ENCODE assay signal across 8 cellular contexts in genomic region chr16:81444448-81445121, GRCh38. TPM values are rescaled to one million over a fixed set of nuclear protein-coding genes. Genes with fewer than 3 reads are reported as not detected.
A peak's percentile ranks its signal among the peaks of the same experiment; 100 is the strongest.
DNase-seq lines count a peak whose midpoint lies in the region; ATAC-seq lines count a peak whose summit lies in the region.

TSS of gene CMIP (plus strand) at chr16:81444808.

- H3K27me3 ChIP-seq in GM23248 (replicated peaks; ENCODE audit: insufficient read depth) = no peaks in the 10 kb centered on the region

- no peaks in the 10 kb centered on the region for H3K9me3 ChIP-seq in GM23248 (ENCODE audit: low read depth)

- H3K36me3 ChIP-seq in GM23248 (ENCODE audit: low read depth) (no peaks in the 10 kb centered on the region), urinary bladder (ENCODE audit: insufficient read depth) (no peaks in the 10 kb centered on the region)

- 0 out of 2 replicates have a peak, but pooled peaks cover 6% of the 10 kb centered on the region for H3K4me1 ChIP-seq in GM23248 (ENCODE audit: insufficient read depth)
- no peaks in the 10 kb centered on the region for H3K4me1 ChIP-seq in urinary bladder (ENCODE audit: insufficient read depth)

- peak within 1 kb of the TSS; percentile 98 for H3K4me2 ChIP-seq in GM23248 (ENCODE audit: unreplicated experiment)

- ATAC-seq in left ventricle myocardium superior = peak; percentile 92

- H4K20me1 ChIP-seq in GM23248 (ENCODE audit: insufficient read depth) = 0 out of 2 replicates have a peak, but pooled peaks cover 12% of the 10 kb centered on the region

- H3K4me3 ChIP-seq in GM23248 (peak within 1 kb of the TSS; percentile 92), urinary bladder (ENCODE audit: low read depth, low read length) (peak within 1 kb of the TSS; percentile 93)

- intact Hi-C loops in T-helper 2 cell treated with Interferon-gamma antibody and Interleukin-4, amounts not matched to agents 100 ng/mL and 5 ng/mL, for 36 hours (cut with micrococcal nuclease) = loop anchor here (1.0 to 10.0 kb wide), 6 partner anchors 26 to 370 kb away; partner anchors contain the start of genes C16orf46 and GAN
- intact Hi-C loops in left ventricle myocardium superior (cut with micrococcal nuclease) = no loop called here

- peak; percentile 99 for DNase-seq in GM03348 (ENCODE audit: low spot score)
- peak; percentile 96 for DNase-seq in GM23248
- DNase-seq in LoVo (ENCODE audit: low spot score) = peak; percentile 90
- DNase-seq in left ventricle myocardium superior = peak; percentile 92
- peak; percentile 43 for DNase-seq in pulmonary artery endothelial cell (ENCODE audit: low read depth, low spot score)

- in situ Hi-C loops in GM23248 (cut with MboI) = no loop called here

- H3K79me2 ChIP-seq in GM23248 (ENCODE audit: insufficient read depth) = peaks cover 42% of the 10 kb centered on the region

- H3K9ac ChIP-seq in GM23248 = peak within 1 kb of the TSS; percentile 88

- peaks cover 11% of the 10 kb centered on the region for H3F3A ChIP-seq in GM23248 (ENCODE audit: insufficient read depth)

- H2AFZ ChIP-seq in GM23248 = peak within 1 kb of the TSS; percentile 66

- H3K27ac ChIP-seq in GM23248 = peak within 1 kb of the TSS; percentile 61
- peak within 1 kb of the TSS; percentile 40 for H3K27ac ChIP-seq in angular gyrus (ENCODE audit: low read depth, low read length)
- H3K27ac ChIP-seq in urinary bladder (ENCODE audit: low read depth) = peak within 1 kb of the TSS; percentile 90

- 0 to 2% methylated on average over 14 to 49 of the region's 114 CpGs for WGBS in GM23248 (ENCODE audit: low coverage in 1 of 2, low lambda C conversion rate in 2 of 2, missing lambda C conversion rate in 2 of 2), 2 experiments
- under 1% methylated on average over 106 of the region's 114 CpGs for WGBS in urinary bladder

- no peaks in the 10 kb centered on the region for H3K9me2 ChIP-seq in GM23248 (ENCODE audit: insufficient read depth)

RNA-seq across cellular contexts. Expression of gene CMIP, which starts in this region (rescaled TPM):
- total RNA-seq in GM23248 (2014; rRNA removed; shearing (Covaris generic)) = 7.8 and 9.5 TPM in 2 replicates
- polyA plus RNA-seq in GM23248 (2016; fragmentation: Nextera tagmentation; extraction: Ambion mirVana) = 1.3 and 1.5 TPM in 2 replicates
- 59.8 and 64.3 TPM in 2 replicates for total RNA-seq in T-helper 2 cell treated with Interferon-gamma antibody and Interleukin-4, amounts not matched to agents 100 ng/mL and 5 ng/mL, for 36 hours
- 9.7 TPM for total RNA-seq in left ventricle myocardium superior
- 30.1 and 38.0 TPM in 2 replicates for total RNA-seq in pulmonary artery endothelial cell
- total RNA-seq in urinary bladder = 21.7 TPM
- polyA plus RNA-seq in urinary bladder = 29.4 TPM

Comparison
In these comparisons a context has a peak if more than half of its experiments do, and no peak if none do; other contexts are left out.
1. Peak in every context shown above with its lines: DNase-seq, ATAC-seq, H3K4me3 ChIP-seq and H3K27ac ChIP-seq.
2. RNA of gene CMIP (polyA plus RNA-seq): 29.4 TPM in urinary bladder (single experiment); 1.3 to 1.5 TPM in GM23248; every median in the first group is over 10 times any median in the second.
3. DNase-seq: peak in every context shown above with its lines; median percentile 99 in GM03348; 96 in GM23248; 92 in left ventricle myocardium superior; 90 in LoVo; 43 in pulmonary artery endothelial cell.
4. H3K27ac ChIP-seq: peak in every context shown above with its lines; median percentile 90 in urinary bladder; 61 in GM23248; 40 in angular gyrus.